Comparison of ENCODE assay signal across 8 cellular contexts in genomic region chr11:3422380-3423137, GRCh38. TPM values are rescaled to one million over a fixed set of nuclear protein-coding genes. Genes with fewer than 3 reads are reported as not detected.
DNase-seq lines count a peak whose midpoint lies in the region; ATAC-seq and FAIRE-seq lines count a peak whose summit lies in the region.
"Not testable (repeated sequence)": the region's sequence is repeated elsewhere in the genome, so short reads cannot be mapped to it uniquely, and the experiment has no call there.

No MANE protein-coding gene starts in this region.

- DNase-seq in COLO668 (lab: John Stamatoyannopoulos, UW; ENCODE audit: unreplicated experiment): peak; percentile 96
- DNase-seq in NT2/D1 (ENCODE audit: low read depth, low spot score): peak; percentile 94
- DNase-seq in activated CD8-positive, alpha-beta memory T cell treated with anti-CD3 and anti-CD28 coated beads, Interleukin-2, amount 50 U/mL, for 24 hours (ENCODE audit: extremely low read depth): peak; percentile 92
- DNase-seq in mesenteric fat pad (ENCODE audit: low spot score): peak; percentile 99
- DNase-seq in stimulated activated CD8-positive, alpha-beta memory T cell treated with anti-CD3 and anti-CD28 coated beads, Interleukin-15, amount 100 ng/mL, for 1 hour (ENCODE audit: low read depth): peak; percentile 93

- peak; percentile 96 for ATAC-seq in GM21447 (IDR thresholded peaks at IDR 0.05; ENCODE audit: unreplicated experiment)

- H3K4me3 ChIP-seq in HUES6 (ENCODE audit: low read depth, low read length) (peak overlapping the region; percentile 81), NT2/D1 (ENCODE audit: insufficient read length, low read depth) (peak overlapping the region; percentile 72)

- H3K27me3 ChIP-seq in HUES6 (ENCODE audit: control insufficient read depth, insufficient read depth, low read length); NT2/D1 (ENCODE audit: insufficient read depth, insufficient read length): not testable (repeated sequence)

- H3K9ac ChIP-seq in HUES6 (ENCODE audit: low read length) (peak overlapping the region; percentile 83), NT2/D1 (ENCODE audit: insufficient read length, low read depth) (peak overlapping the region; percentile 89)

- not testable (repeated sequence) for H3K4me1 ChIP-seq in HUES6 (ENCODE audit: control insufficient read depth, insufficient read depth, low read length); NT2/D1 (ENCODE audit: insufficient read depth, insufficient read length)

- not testable (repeated sequence) for H3K9me3 ChIP-seq in HUES6 (ENCODE audit: control insufficient read depth, insufficient read depth, low read depth, low read length); NT2/D1 (ENCODE audit: insufficient read depth, low read length)

- not testable (repeated sequence) for H3K27ac ChIP-seq in HUES6 (ENCODE audit: low read depth, low read length)

- peak; percentile 89 for FAIRE-seq in endometrium (lab: Jason Lieb, UNC)

- not testable (repeated sequence) for H3K36me3 ChIP-seq in HUES6 (ENCODE audit: control insufficient read depth, insufficient read depth, low read length); NT2/D1 (ENCODE audit: insufficient read depth, insufficient read length, low read length)

RNA-seq across cellular contexts. Expression of gene ZNF195, which starts 43.6 kb away (rescaled TPM):
- total RNA-seq in mesenteric fat pad: 20.0 TPM
